18 cellular contexts compared by ENCODE assay signal in the genomic region with DNA sequence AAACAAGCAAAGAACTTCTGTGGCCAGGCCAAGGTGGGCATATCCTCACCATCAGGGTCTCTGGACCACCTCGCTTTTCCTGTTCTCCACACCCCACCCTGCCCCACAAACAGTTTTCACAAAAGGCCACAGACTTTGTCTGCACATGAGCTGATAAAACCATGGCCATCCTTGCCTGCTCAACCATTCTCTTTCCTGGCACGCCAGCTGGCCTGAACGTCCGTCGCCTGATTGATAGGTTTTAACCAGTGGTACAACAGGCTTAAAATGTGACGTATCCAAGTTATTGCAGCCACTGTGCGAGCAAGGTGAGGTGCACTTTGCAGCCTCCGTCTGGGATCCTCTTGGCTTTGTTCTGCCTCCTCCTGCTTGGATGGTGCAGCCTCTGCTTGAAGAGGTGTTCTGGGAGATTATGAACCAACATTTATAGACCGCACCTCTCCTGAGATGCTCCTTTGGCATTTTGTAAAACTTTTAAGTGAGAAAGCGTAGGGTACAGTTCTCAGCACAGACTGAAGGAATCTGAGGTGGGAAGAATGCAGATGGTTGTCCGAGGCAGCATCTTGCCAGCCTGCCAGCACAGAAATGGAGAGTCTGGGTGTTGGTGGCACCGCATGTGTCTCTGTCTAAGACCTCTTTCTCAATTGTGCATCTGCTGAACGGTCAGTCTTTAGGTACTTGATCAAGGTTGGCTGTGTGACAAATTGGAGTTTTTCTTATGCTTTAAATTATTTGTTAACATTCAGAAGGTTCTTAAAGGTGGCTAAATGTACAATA.
"Had no signal": no experiment of that assay in that cellular context is flagged by ENCODE, and none has a peak within 500 bp of the region (broad histone marks: within the 10 kb centered on the region; RNA-seq: fewer than 3 reads in every experiment).

No MANE protein-coding gene starts in this region.

- H3K27ac Mint-ChIP-seq: nephron; T-helper 2 cell treated with Interferon-gamma antibody and Interleukin-4, amounts not matched to agents 5 μg/mL and 100 μg/mL, for 36 hours; type B pancreatic cell had no signal

- FAIRE-seq: colon, endothelial cell of umbilical vein, kidney had no signal

- DNase-seq: activated B cell treated with CpG ODN at 0.5 μM for 24 hours; activated CD4-positive, alpha-beta T cell treated with anti-CD3 and anti-CD28 coated beads for 48 hours; activated effector memory CD4-positive, alpha-beta T cell treated with anti-CD3 and anti-CD28 coated beads, Interleukin-2, amount 50 U/mL, for 16 hours; adrenal gland; foreskin fibroblast; hippocampal formation; kidney; left lung; mammary epithelial cell; mucosa of descending colon; nucleus accumbens; stimulated activated naive CD8-positive, alpha-beta T cell treated with anti-CD3 and anti-CD28 coated beads, Interleukin-15, Interleukin-2, amounts not matched to agents 100 U/mL and 50 U/mL, for 24 hours; SW 1271 had no signal

- H3K4me3 ChIP-seq: adrenal gland, left lung, mucosa of descending colon had no signal

- H3K36me3 ChIP-seq: adrenal gland had no signal

- H3K27me3 ChIP-seq: adrenal gland, left lung had no signal

- H3K4me1 ChIP-seq: adrenal gland, left lung had no signal

- H3K9me3 ChIP-seq: adrenal gland had no signal

- ATAC-seq: left lung; mucosa of descending colon; stimulated activated naive CD8-positive, alpha-beta T cell treated with anti-CD3 and anti-CD28 coated beads, Interleukin-15, Interleukin-2, amounts not matched to agents 100 U/mL and 50 U/mL, for 24 hours had no signal

- H3K27me3 Mint-ChIP-seq: activated B cell treated with CpG ODN at 0.5 μM for 24 hours, type B pancreatic cell had no signal

- H3K27ac ChIP-seq: adrenal gland, left lung had no signal

- H3K4me3 Mint-ChIP-seq: activated B cell treated with CpG ODN at 0.5 μM for 24 hours; nephron; T-helper 2 cell treated with Interferon-gamma antibody and Interleukin-4, amounts not matched to agents 5 μg/mL and 100 μg/mL, for 36 hours; type B pancreatic cell had no signal
